In genomic region chr22:37483594-37484114, GRCh38 we compare ENCODE assay signal across 8 cellular contexts. TPM values are rescaled to one million over a fixed set of nuclear protein-coding genes. Genes with fewer than 3 reads are reported as not detected.
A peak's percentile ranks its signal among the peaks of the same experiment; 100 is the strongest.
DNase-seq lines count a peak whose midpoint lies in the region; ATAC-seq and TF ChIP-seq lines count a peak whose summit lies in the region.

No MANE protein-coding gene starts in this region.

- intact Hi-C loops in Calu3 (cut with micrococcal nuclease; ENCODE audit: unreplicated experiment) (no loop called here), colonic mucosa (cut with DNase I) (no loop called here)

- TF ChIP-seq CTCF in Calu3 (IDR thresholded peaks at IDR 0.05; ENCODE audit: unreplicated experiment) (no peak), colonic mucosa (IDR thresholded peaks at IDR 0.05) (no peak)

- H3K4me3 Mint-ChIP-seq in Calu3 (ENCODE audit: low read depth, unreplicated experiment): no peak overlapping the region

- DNase-seq in Calu3 (no peak), MG63 (peak; percentile 71), colonic mucosa (no peak), putamen (ENCODE audit: low spot score) (no peak), NCI-H187 treated with DMSO at 0.1 percent for 48 hours (lab: John Stamatoyannopoulos, UW) (no peak), NCI-H146 treated with DMSO at 0.1 percent for 48 hours (lab: John Stamatoyannopoulos, UW; ENCODE audit: unreplicated experiment) (no peak)

- H3K4me1 ChIP-seq in colonic mucosa: peaks cover 7% of the 10 kb centered on the region
- H3K4me1 ChIP-seq in neuron (ENCODE audit: insufficient read depth, low read length): peaks cover 32% of the 10 kb centered on the region

- CTCF ChIA-PET in Calu3 (lab: Charles Lee): no interaction called here

- H3K27ac Mint-ChIP-seq in Calu3 (ENCODE audit: unreplicated experiment): peak overlapping the region; percentile 13

- ATAC-seq in HG03139 (IDR thresholded peaks at IDR 0.05; ENCODE audit: unreplicated experiment): no peak

- H3K36me3 Mint-ChIP-seq in Calu3 (ENCODE audit: insufficient read depth, unreplicated experiment): peaks cover 14% of the 10 kb centered on the region

- H3K27me3 ChIP-seq in MG63 (no peaks in the 10 kb centered on the region), colonic mucosa (no peaks in the 10 kb centered on the region), neuron (ENCODE audit: insufficient read depth, low read length) (no peaks in the 10 kb centered on the region)

- no peaks in the 10 kb centered on the region for H3K27me3 Mint-ChIP-seq in Calu3 (ENCODE audit: unreplicated experiment)

- H3K27ac ChIP-seq in colonic mucosa: peak overlapping the region; percentile 5

- H3K36me3 ChIP-seq in MG63 (no peaks in the 10 kb centered on the region), colonic mucosa (no peaks in the 10 kb centered on the region), neuron (ENCODE audit: insufficient read depth, low read length) (no peaks in the 10 kb centered on the region)

- BruUV-seq in Calu3 (replicated peaks; lab: Mats Ljungman, UMichigan): no TSS peak

- H2AFZ ChIP-seq in neuron (ENCODE audit: low read depth, low read length): peak overlapping the region; percentile 52

- no peaks in the 10 kb centered on the region for H3K9me3 Mint-ChIP-seq in Calu3 (ENCODE audit: low read depth, unreplicated experiment)

- H3K9ac ChIP-seq in colonic mucosa (ENCODE audit: low read depth in 2 of 2, low read length in 2 of 2): peak overlapping the region in 1 of 2 donors; percentile 68

- H3K9me3 ChIP-seq in MG63 (no peaks in the 10 kb centered on the region), colonic mucosa (no peaks in the 10 kb centered on the region), neuron (ENCODE audit: low read length) (no peaks in the 10 kb centered on the region)

- H3K4me3 ChIP-seq in MG63 (no peak overlapping the region), colonic mucosa (peak overlapping the region; percentile 41), neuron (ENCODE audit: low read length) (no peak overlapping the region)

- peaks cover 15% of the 10 kb centered on the region for H3K4me1 Mint-ChIP-seq in Calu3 (ENCODE audit: low read depth, unreplicated experiment)

RNA-seq across cellular contexts. Expression of gene MFNG, which starts 2.5 kb away (rescaled TPM):
- total RNA-seq in Calu3 (2022): 19.0 and 22.1 TPM in 2 replicates
- total RNA-seq in MG63 (2014; rRNA removed; shearing (Covaris generic); ENCODE audit: low replicate concordance): 0.27 and 0.66 TPM in 2 replicates
- total RNA-seq in colonic mucosa: 10 to 100 TPM in 1 of 2 donors, 1 to 10 TPM in 1; 6.5 to 10.7 TPM

RNA-seq across cellular contexts. Expression of gene CARD10, which starts 35.6 kb away (rescaled TPM):
- total RNA-seq in Calu3 (2022): 40.5 and 49.2 TPM in 2 replicates
- total RNA-seq in MG63 (2014; rRNA removed; shearing (Covaris generic); ENCODE audit: low replicate concordance): 17.1 and 18.9 TPM in 2 replicates
- 10 to 100 TPM; 59.3 to 60.5 TPM for total RNA-seq in colonic mucosa

RNA-seq across cellular contexts. Expression of gene ELFN2, which starts 56.4 kb away (rescaled TPM):
- total RNA-seq in Calu3 (2022) (1.5 and 2.8 TPM in 2 replicates), colonic mucosa (under 1 TPM; 0.07 to 0.21 TPM)
- total RNA-seq in MG63 (2014; rRNA removed; shearing (Covaris generic); ENCODE audit: low replicate concordance): 0.07 TPM in 1 of 2 replicates, not detected in the other
